In the genomic region with DNA sequence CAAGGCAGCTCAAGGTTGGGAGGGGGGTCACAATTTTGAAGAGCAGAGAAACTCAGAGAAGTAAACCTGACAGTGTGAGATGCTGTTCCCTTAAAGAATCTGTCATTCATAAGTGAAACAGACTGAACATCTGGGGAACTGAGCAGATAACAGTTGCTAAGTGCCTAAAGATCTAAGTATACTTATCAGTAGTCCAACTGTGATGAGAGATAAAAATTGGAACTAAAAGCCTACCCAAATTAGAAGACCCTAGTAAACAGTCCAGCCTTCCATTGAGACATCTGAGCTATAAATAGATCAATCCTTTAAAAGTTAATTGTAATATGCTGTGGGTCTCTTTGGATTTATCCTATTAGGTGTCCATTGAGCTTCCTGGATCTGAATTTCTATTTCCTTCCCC, we compare ENCODE assay signal across 16 cellular contexts.
DNase-seq lines count a peak whose midpoint lies in the region; ATAC-seq and TF ChIP-seq lines count a peak whose summit lies in the region.
"Had no signal": no experiment of that assay in that cellular context is flagged by ENCODE, and none has a peak within 500 bp of the region (broad histone marks: within the 10 kb centered on the region; RNA-seq: fewer than 3 reads in every experiment).

No MANE protein-coding gene starts in this region.

- TF ChIP-seq CTCF in DND-41 (IDR thresholded peaks at IDR 0.05; ENCODE audit: borderline replicate concordance, extremely low read depth, low read length, poor library complexity, severe bottlenecking): no peak
- TF ChIP-seq CTCF in HEK293 (tag by site-specific recombination; IDR thresholded peaks at IDR 0.05): no peak
- TF ChIP-seq CTCF in Panc1 (IDR thresholded peaks at IDR 0.05): no peak

- CTCF ChIA-PET in HEK293 (lab: Yijun Ruan, JAX): no interaction called here
- CTCF ChIA-PET in Panc1 (lab: Charles Lee): no interaction called here

- H3K36me3 ChIP-seq in DND-41 (ENCODE audit: insufficient read depth, low read length) (no peaks in the 10 kb centered on the region; the same call in 1 of the 2 replicates), HEK293 (ENCODE audit: control insufficient read depth in 2 of 2, insufficient read depth in 1 of 2, low read length in 2 of 2) (no peaks in the 10 kb centered on the region), Panc1 (ENCODE audit: control insufficient read depth, insufficient read depth, low read length) (no peaks in the 10 kb centered on the region), mesodermal cell (ENCODE audit: control insufficient read depth, insufficient read depth, low read length) (no peaks in the 10 kb centered on the region)

- 0 out of 2 replicates have a peak overlapping the region, but pooled peaks have one; percentile 29 for H2AFZ ChIP-seq in DND-41 (ENCODE audit: low read depth, low read length)
- H2AFZ ChIP-seq: GM23248 had no signal

- ATAC-seq in DND-41 (ENCODE audit: insufficient read depth, low read depth) (no peak), Panc1 (no peak), HG02973 (IDR thresholded peaks at IDR 0.05; ENCODE audit: unreplicated experiment) (no peak)

- DNase-seq in DND-41: no peak
- no peak for DNase-seq in Panc1 (ENCODE audit: low read depth, low spot score)
- no peak for DNase-seq in activated T-cell treated with anti-CD3 and anti-CD28 coated beads, Interleukin-2, amount 50 U/mL, for 48 hours
- no peak for DNase-seq in SIG-M5 (lab: John Stamatoyannopoulos, UW)
- DNase-seq: C1 segment of cervical spinal cord; Calu3; CD4-positive, alpha-beta memory T cell; COR-L47; DMS53; DMS79 treated with DMSO at 0.1 percent for 48 hours; GM23248; H7; HCEC 1CT had no signal

- H3K27me3 ChIP-seq in DND-41 (ENCODE audit: insufficient read depth, low read length, poor library complexity) (no peaks in the 10 kb centered on the region), Panc1 (ENCODE audit: control insufficient read depth, insufficient read depth, low read length) (no peaks in the 10 kb centered on the region)

- no peaks in the 10 kb centered on the region for H3K79me2 ChIP-seq in DND-41 (ENCODE audit: insufficient read depth, low read length)

- no peaks in the 10 kb centered on the region for H4K20me1 ChIP-seq in DND-41 (ENCODE audit: insufficient read depth, low read length)

- intact Hi-C loops in Panc1 (cut with micrococcal nuclease; ENCODE audit: unreplicated experiment): no loop called here

- H3K9ac ChIP-seq in DND-41 (ENCODE audit: low read depth, low read length): no peak overlapping the region
- H3K9ac ChIP-seq: GM23248 had no signal

- H3K4me2 ChIP-seq in DND-41 (ENCODE audit: insufficient read depth, low read length): no peak overlapping the region

- POLR2A ChIA-PET in HEK293 (lab: Yijun Ruan, JAX): no interaction called here
- POLR2A ChIA-PET in Panc1 (lab: Charles Lee): no interaction called here

- H3K4me3 ChIP-seq in DND-41 (ENCODE audit: low read depth in 1 of 2, low read length in 2 of 2) (no peak overlapping the region), HEK293 (ENCODE audit: low read depth, low read length) (no peak overlapping the region), Panc1 (ENCODE audit: low read depth in 2 of 2, low read length in 2 of 2) (no peak overlapping the region), mesodermal cell (ENCODE audit: extremely low read depth, insufficient read depth, low read length, poor library complexity, severe bottlenecking) (no peak overlapping the region)
- H3K4me3 ChIP-seq: GM23248 had no signal

- H3K9me3 ChIP-seq in DND-41 (ENCODE audit: insufficient read depth, low read length, severe bottlenecking): peaks cover 18% of the 10 kb centered on the region
- H3K9me3 ChIP-seq in HEK293 (ENCODE audit: control insufficient read depth, insufficient read depth, low read depth, low read length): no peaks in the 10 kb centered on the region
- peaks cover 6% of the 10 kb centered on the region; the same call in 1 of the 2 replicates for H3K9me3 ChIP-seq in Panc1 (ENCODE audit: control insufficient read depth, insufficient read depth, low read depth, low read length)
- no peaks in the 10 kb centered on the region for H3K9me3 ChIP-seq in mesodermal cell (ENCODE audit: control insufficient read depth, low read length)

- H3K4me1 ChIP-seq in DND-41 (ENCODE audit: insufficient read depth, low read length) (no peaks in the 10 kb centered on the region), HEK293 (ENCODE audit: control insufficient read depth, insufficient read depth, low read length) (no peaks in the 10 kb centered on the region), Panc1 (ENCODE audit: control insufficient read depth, insufficient read depth, low read length) (no peaks in the 10 kb centered on the region), mesodermal cell (ENCODE audit: control insufficient read depth, insufficient read depth, low read length, poor library complexity, severe bottlenecking) (no peaks in the 10 kb centered on the region)

- in situ Hi-C loops in Panc1 (cut with HindIII; ENCODE audit: low pct_unique_long_range_greater_than_20kb, low sequenced_read_pairs): no loop called here

- no TSS peak for BruUV-seq in Panc1 (replicated peaks; lab: Mats Ljungman, UMichigan)

- no peak overlapping the region for H3K27ac ChIP-seq in DND-41 (ENCODE audit: low read length)
- no peak overlapping the region for H3K27ac ChIP-seq in HEK293 (ENCODE audit: extremely low read depth, low read depth, low read length)
- H3K27ac ChIP-seq in Panc1 (ENCODE audit: low read length): peak overlapping the region; percentile 57; the same call in 1 of the 2 replicates
- H3K27ac ChIP-seq in mesodermal cell (ENCODE audit: low read depth, low read length, severe bottlenecking): peak overlapping the region; percentile 41
- H3K27ac ChIP-seq: GM23248 had no signal

TF ChIP-seq in HEK293, 187 proteins besides CTCF, POLR2A, EP300 and RAD21:
- no peak for TF ChIP-seq MZF1 (tag by site-specific recombination; IDR thresholded peaks at IDR 0.05; ENCODE audit: borderline replicate concordance)
- peak; percentile 52; the same call in 1 of the 2 replicates for TF ChIP-seq TCF7L2 (IDR thresholded peaks at IDR 0.05; ENCODE audit: borderline replicate concordance, low read depth, low read length)
TF ChIP-seq in HEK293: peak in this region for 1.

Comparison
In these comparisons a context has a peak if more than half of its experiments do, and no peak if none do; other contexts are left out.
1. H3K27ac ChIP-seq: peak in Panc1 (single experiment) and mesodermal cell (single experiment); none in DND-41 (single experiment) and HEK293 (single experiment).